Comparison of ENCODE assay signal across 15 cellular contexts in the genomic region with DNA sequence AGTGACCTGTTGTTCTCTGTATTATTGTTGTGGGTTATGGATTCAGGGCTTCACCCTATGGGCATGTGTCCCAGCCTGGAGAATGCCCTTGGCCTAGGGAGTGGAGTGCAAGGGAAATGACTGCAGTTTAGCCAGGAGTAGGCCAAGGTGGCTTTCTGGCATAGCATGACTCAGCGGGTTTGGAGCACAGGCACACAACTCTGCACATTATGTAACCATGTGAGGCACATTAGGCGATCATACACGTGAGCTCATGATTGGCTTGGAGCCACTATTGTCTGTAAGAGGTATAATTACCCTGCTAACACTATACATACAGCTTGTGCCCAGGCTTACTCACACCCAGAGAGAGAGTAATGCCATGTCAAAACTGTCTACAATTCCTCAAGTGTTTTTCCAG. TPM values are rescaled to one million over a fixed set of nuclear protein-coding genes. Genes with fewer than 3 reads are reported as not detected.
DNase-seq lines count a peak whose midpoint lies in the region; FAIRE-seq and TF ChIP-seq lines count a peak whose summit lies in the region.
"Had no signal": no experiment of that assay in that cellular context is flagged by ENCODE, and none has a peak within 500 bp of the region (broad histone marks: within the 10 kb centered on the region; RNA-seq: fewer than 3 reads in every experiment).

No MANE protein-coding gene starts in this region.

- DNase-seq in DMS53 treated with DMSO at 0.1 percent for 48 hours (lab: John Stamatoyannopoulos, UW; ENCODE audit: unreplicated experiment) (peak; percentile 78), NCI-H2029 (lab: John Stamatoyannopoulos, UW) (peak; percentile 90), H1 (ENCODE audit: low read depth in 1 of 2, low spot score in 2 of 2) (no peak), mucosa of gallbladder (ENCODE audit: low spot score) (peak; percentile 60), cardiac septum (ENCODE audit: low spot score) (no peak), OCI-LY7 (ENCODE audit: low spot score) (no peak), KG1 (lab: John Stamatoyannopoulos, UW) (no peak)
- no peak for DNase-seq in stimulated activated CD4-positive, alpha-beta T cell treated with anti-CD3 and anti-CD28 coated beads, Interleukin-2, amount 100 ng/mL, for 24 hours
- DNase-seq: activated CD4-positive, alpha-beta T cell treated with anti-CD3 and anti-CD28 coated beads, Interleukin-2, amount 50 U/mL, for 4 hours; activated naive CD4-positive, alpha-beta T cell treated with anti-CD3 and anti-CD28 coated beads for 36 hours; CD4-positive, alpha-beta memory T cell; stimulated activated CD4-positive, alpha-beta T cell treated with anti-CD3 and anti-CD28 coated beads, Interleukin-15, amount 100 ng/mL, for 24 hours; T-helper 2 cell had no signal

- H3K18ac ChIP-seq in H1 (ENCODE audit: extremely low read depth, low read length): no peak overlapping the region

- no peak for TF ChIP-seq CTCF in H1 (IDR thresholded peaks at IDR 0.05; ENCODE audit: control extremely low read depth in 1 of 3, insufficient read depth in 1 of 3, low read depth in 1 of 3, low read length in 3 of 3)
- no peak for TF ChIP-seq CTCF in OCI-LY7 (conservative IDR thresholded peaks at IDR 0.05; ENCODE audit: low read length)

- no peaks in the 10 kb centered on the region for H3K9me2 ChIP-seq in OCI-LY7 (ENCODE audit: insufficient read depth, low read length)

- H4K20me1 ChIP-seq in H1 (replicated peaks in 1 of 2; ENCODE audit: control insufficient read depth in 1 of 2, insufficient read depth in 2 of 2, low read length in 2 of 2) (no peaks in the 10 kb centered on the region), OCI-LY7 (ENCODE audit: insufficient read depth, low read length) (no peaks in the 10 kb centered on the region)

- H3K27ac ChIP-seq in H1 (ENCODE audit: low read depth, low read length) (no peak overlapping the region; the same call in 1 of the 2 replicates), OCI-LY7 (ENCODE audit: low read depth, low read length, poor library complexity, severe bottlenecking) (no peak overlapping the region)
- H3K27ac ChIP-seq: neutrophil had no signal

- POLR2A ChIA-PET in H1 (lab: Charles Lee; ENCODE audit: partially characterized antibody): no interaction called here
- POLR2A ChIA-PET in OCI-LY7 (lab: Charles Lee): no interaction called here

- peaks cover 0 to 3% of the 10 kb centered on the region in 2 experiments; a peak in 2 of 4 replicates for H3K9me3 ChIP-seq in H1 (ENCODE audit: insufficient read depth in 2 of 2, low read depth in 1 of 2, low read length in 1 of 2)
- no peaks in the 10 kb centered on the region for H3K9me3 ChIP-seq in OCI-LY7 (ENCODE audit: low read length)
- H3K9me3 ChIP-seq: neutrophil had no signal

- CTCF ChIA-PET in H1 (lab: Charles Lee; ENCODE audit: partially characterized antibody): interaction anchor here (0.6 to 0.9 kb wide), 2 partner anchors 17 to 47 kb away, joined by 3 read pairs; no protein-coding TSS in a partner anchor
- CTCF ChIA-PET in OCI-LY7 (lab: Charles Lee; ENCODE audit: unreplicated experiment): no interaction called here

- H3K56ac ChIP-seq in H1 (replicated peaks; ENCODE audit: insufficient read length, low read depth, low read length): no peak overlapping the region

- intact Hi-C loops in cardiac septum (cut with DNase I) (no loop called here), OCI-LY7 (cut with micrococcal nuclease; ENCODE audit: unreplicated experiment) (no loop called here)

- H3K4me2 ChIP-seq in H1 (ENCODE audit: insufficient read depth in 1 of 2, low read depth in 2 of 2, low read length in 2 of 2) (no peak overlapping the region), OCI-LY7 (ENCODE audit: low read length) (no peak overlapping the region)

- H3K36me3 ChIP-seq in H1 (ENCODE audit: control insufficient read depth in 2 of 4, insufficient read depth in 4 of 4, low read length in 3 of 4): no peaks in the 10 kb centered on the region
- no peaks in the 10 kb centered on the region for H3K36me3 ChIP-seq in OCI-LY7 (ENCODE audit: insufficient read depth, low read length)
- H3K36me3 ChIP-seq: neutrophil had no signal

- H3K79me1 ChIP-seq in H1 (ENCODE audit: low read depth, low read length): no peaks in the 10 kb centered on the region

- no peak overlapping the region for H4K91ac ChIP-seq in H1 (replicated peaks; ENCODE audit: insufficient read length, low read length)

- H3K27me3 ChIP-seq in H1 (replicated peaks in 1 of 4; ENCODE audit: control insufficient read depth in 3 of 4, extremely low read depth in 1 of 4, insufficient read depth in 3 of 4, low read length in 3 of 4): no peaks in the 10 kb centered on the region
- H3K27me3 ChIP-seq: neutrophil had no signal

- no peak for FAIRE-seq in H1 (lab: Jason Lieb, UNC)

- H3K79me2 ChIP-seq in H1 (ENCODE audit: control insufficient read depth in 1 of 2, insufficient read depth in 2 of 2, low read length in 2 of 2) (no peaks in the 10 kb centered on the region), OCI-LY7 (ENCODE audit: insufficient read depth, low read depth, low read length) (no peaks in the 10 kb centered on the region)

- H2BK20ac ChIP-seq in H1 (ENCODE audit: low read length): no peak overlapping the region

- H2BK12ac ChIP-seq in H1 (ENCODE audit: low read depth, low read length): no peak overlapping the region

- H2AK5ac ChIP-seq in H1 (ENCODE audit: low read depth, low read length): no peak overlapping the region

- H3K23ac ChIP-seq in H1 (ENCODE audit: insufficient read length): no peak overlapping the region

- BruUV-seq in OCI-LY7 (replicated peaks; lab: Mats Ljungman, UMichigan): no TSS peak

- no peaks in the 10 kb centered on the region for H3K23me2 ChIP-seq in H1 (ENCODE audit: low read depth, low read length)

- no peak overlapping the region for H3K14ac ChIP-seq in H1 (ENCODE audit: insufficient read length)

- no peak overlapping the region; a peak in 1 of 7 replicates for H3K9ac ChIP-seq in H1 (replicated peaks in 1 of 4; ENCODE audit: extremely low read depth in 1 of 4, low read depth in 3 of 4, low read length in 3 of 4)

- 97% methylated on average over 3 of the region's 3 CpGs; no CpG with 5 or more reads in 1 of the 2 experiments for WGBS in H1 (ENCODE audit: extremely low coverage in 1 of 2, insufficient coverage in 1 of 2, insufficient read length in 1 of 2, insufficient replicate concordance in 2 of 2, low coverage in 1 of 2, low lambda C conversion rate in 2 of 2, missing lambda C conversion rate in 1 of 2), 2 experiments

- H2BK15ac ChIP-seq in H1 (ENCODE audit: low read length): no peak overlapping the region

- no peak overlapping the region for H2BK120ac ChIP-seq in H1 (replicated peaks; ENCODE audit: low read depth, low read length)

- H3K4ac ChIP-seq in H1 (replicated peaks; ENCODE audit: insufficient read length, low read depth, low read length): no peak overlapping the region

- H3K4me3 ChIP-seq in H1 (ENCODE audit: extremely low read depth in 1 of 4, insufficient read depth in 2 of 4, low read depth in 3 of 4, low read length in 4 of 4) (no peak overlapping the region), OCI-LY7 (ENCODE audit: low read depth, low read length, poor library complexity, severe bottlenecking) (no peak overlapping the region)

- no peak overlapping the region for H2BK5ac ChIP-seq in H1 (ENCODE audit: low read depth, low read length)

- no peak for TF ChIP-seq POLR2A in H1 (IDR thresholded peaks at IDR 0.05; ENCODE audit: control extremely low read depth in 1 of 2, low read depth in 2 of 2, low read length in 2 of 2)

- no peaks in the 10 kb centered on the region for H3K4me1 ChIP-seq in H1 (replicated peaks in 1 of 4; ENCODE audit: control insufficient read depth in 3 of 4, insufficient read depth in 4 of 4, low read length in 3 of 4)
- no peaks in the 10 kb centered on the region for H3K4me1 ChIP-seq in OCI-LY7 (ENCODE audit: insufficient read depth, low read length, poor library complexity, severe bottlenecking)

- H2AFZ ChIP-seq in H1 (ENCODE audit: low read length) (0 out of 2 replicates have a peak overlapping the region, but pooled peaks have one; percentile 67), OCI-LY7 (ENCODE audit: low read length) (no peak overlapping the region)

- H4K5ac ChIP-seq in H1 (ENCODE audit: insufficient read length, low read depth, low read length): no peak overlapping the region

- no peak for TF ChIP-seq RAD21 in H1 (IDR thresholded peaks at IDR 0.05 in 1 of 2, conservative IDR thresholded peaks at IDR 0.05 in 1 of 2; ENCODE audit: low read depth in 2 of 2, low read length in 2 of 2)

- H4K8ac ChIP-seq in H1 (ENCODE audit: extremely low read depth, insufficient read depth, low read length): no peak overlapping the region

- TF ChIP-seq EP300 in H1 (IDR thresholded peaks at IDR 0.05; ENCODE audit: borderline replicate concordance in 1 of 2, low read depth in 2 of 2, low read length in 2 of 2): no peak

TF ChIP-seq in H1, 55 proteins besides CTCF, POLR2A, EP300 and RAD21 (continues in another document):
- TF ChIP-seq KDM5A (IDR thresholded peaks at IDR 0.05; ENCODE audit: low read length) (no peak), PHF8 (conservative IDR thresholded peaks at IDR 0.05; ENCODE audit: low read depth, low read length) (no peak)

RNA-seq across cellular contexts. Expression of a gene that starts 35.1 kb away (rescaled TPM):
- total RNA-seq in H1 (2021; fragmentation: NEBNext Ultra II Directional; extraction: Animal tissue kit (Norgen Biotek cat#: 25700)): 2.3 and 3.0 TPM in 2 replicates
- 0.22 and 0.30 TPM in 2 replicates for polyA plus RNA-seq in H1 (2011; rRNA removed)
- 0.14 TPM for polyA plus RNA-seq in H1 (2011; cell fraction: cytosol; rRNA removed)
- 0.41 TPM for polyA plus RNA-seq in H1 (2011; cell fraction: nucleus; rRNA removed)
- 0.14 to 0.27 TPM (median 0.26 TPM) in 4 replicates for polyA plus RNA-seq in H1 (2012, experiment 1 of 2)
- not detected for polyA plus RNA-seq in H1 (2012, experiment 2 of 2)
- polyA plus RNA-seq in H1 (2013, experiment 1 of 2): 3.1 TPM
- 2.7 TPM for polyA plus RNA-seq in H1 (2013, experiment 2 of 2)
- polyA minus RNA-seq in H1 (2011; rRNA and poly(A)+ RNA removed): 0.63 and 1.4 TPM in 2 replicates
- polyA minus RNA-seq in H1 (2011; cell fraction: cytosol; rRNA and poly(A)+ RNA removed): not detected
- polyA minus RNA-seq in H1 (2011; cell fraction: nucleus; rRNA and poly(A)+ RNA removed): 1.6 TPM
- total RNA-seq in mucosa of gallbladder (0.23 TPM), cardiac septum (not detected), OCI-LY7 (2022) (not detected in 2 replicates)
- not detected in 2 replicates for total RNA-seq in OCI-LY7 (2014; rRNA removed; shearing (Covaris generic))
- total RNA-seq: activated naive CD4-positive, alpha-beta T cell treated with anti-CD3 and anti-CD28 coated beads for 36 hours; CD4-positive, alpha-beta memory T cell; fibroblast of villous mesenchyme had no signal
- polyA plus RNA-seq: CD4-positive, alpha-beta memory T cell had no signal

Comparison
In these comparisons a context has a peak if more than half of its experiments do, and no peak if none do; other contexts are left out.
1. DNase-seq: peak in DMS53 treated with DMSO at 0.1 percent for 48 hours (single experiment), NCI-H2029 (single experiment) and mucosa of gallbladder (single experiment); none in H1 (0 of 2), cardiac septum (single experiment), OCI-LY7 (single experiment), stimulated activated CD4-positive, alpha-beta T cell treated with anti-CD3 and anti-CD28 coated beads, Interleukin-2, amount 100 ng/mL, for 24 hours (0 of 2) and KG1 (single experiment).